Comparison of ENCODE assay signal across 18 cellular contexts in genomic region chr17:49910858-49911204, GRCh38. TPM values are rescaled to one million over a fixed set of nuclear protein-coding genes. Genes with fewer than 3 reads are reported as not detected.
DNase-seq lines count a peak whose midpoint lies in the region; FAIRE-seq and TF ChIP-seq lines count a peak whose summit lies in the region.
"Had no signal": no experiment of that assay in that cellular context is flagged by ENCODE, and none has a peak within 500 bp of the region (broad histone marks: within the 10 kb centered on the region; RNA-seq: fewer than 3 reads in every experiment).

No MANE protein-coding gene starts in this region.

- no peak overlapping the region for H3K9ac ChIP-seq in parathyroid adenoma

- intact Hi-C loops in spleen (cut with DNase I; ENCODE audit: low total_unique reads): no loop called here

- DNase-seq in NCI-H510A treated with DMSO at 0.1 percent for 48 hours (lab: John Stamatoyannopoulos, UW) (peak; percentile 25), NCI-H510A (lab: John Stamatoyannopoulos, UW) (no peak), NCI-H69 (lab: John Stamatoyannopoulos, UW) (peak; percentile 69), hepatocyte (ENCODE audit: low spot score) (no peak), spleen (no peak), GM19239 (ENCODE audit: insufficient read length, low spot score) (no peak), DMS 273 (lab: John Stamatoyannopoulos, UW; ENCODE audit: unreplicated experiment) (no peak)
- DNase-seq: activated CD8-positive, alpha-beta memory T cell treated with anti-CD3 and anti-CD28 coated beads for 24 hours; activated gamma-delta T cell; GOT3; NCI-H1694 treated with DMSO at 0.1 percent for 48 hours; right cardiac atrium had no signal

- no peaks in the 10 kb centered on the region for H3K9me2 ChIP-seq in hepatocyte (replicated peaks; ENCODE audit: insufficient read depth)

- 48% methylated on average over 7 of the region's 7 CpGs for WGBS in hepatocyte (ENCODE audit: low lambda C conversion rate, missing lambda C conversion rate)
- WGBS in spleen, 5 donors: 49 to 57% (median 54%) methylated on average over 7 of the region's 7 CpGs

- H3K79me2 ChIP-seq in hepatocyte (no peaks in the 10 kb centered on the region), parathyroid adenoma (no peaks in the 10 kb centered on the region)

- H4K20me1 ChIP-seq in hepatocyte (ENCODE audit: insufficient read depth, poor library complexity, severe bottlenecking): no peaks in the 10 kb centered on the region

- H3K4me2 ChIP-seq in hepatocyte: peak overlapping the region; percentile 97
- H3K4me2 ChIP-seq in parathyroid adenoma (ENCODE audit: low read length): no peak overlapping the region

- H3K27me3 ChIP-seq in hepatocyte: peaks cover 76% of the 10 kb centered on the region
- peaks cover 6% of the 10 kb centered on the region for H3K27me3 ChIP-seq in parathyroid adenoma (ENCODE audit: control insufficient read depth, insufficient read depth, low read length)
- H3K27me3 ChIP-seq in spleen (replicated peaks in 1 of 7): peaks cover 4 to 96% (median 48%) of the 10 kb centered on the region in 7 donors

- TF ChIP-seq POLR2A in spleen (IDR thresholded peaks at IDR 0.05): no peak

- H3K27ac ChIP-seq in hepatocyte (no peak overlapping the region), parathyroid adenoma (no peak overlapping the region), spleen (no peak overlapping the region)
- H3K27ac ChIP-seq: esophagus muscularis mucosa, thoracic aorta, VCaP had no signal

- no peaks in the 10 kb centered on the region for H3K9me3 ChIP-seq in hepatocyte (ENCODE audit: low read depth)
- no peaks in the 10 kb centered on the region for H3K9me3 ChIP-seq in parathyroid adenoma (ENCODE audit: control insufficient read depth, low read length)
- H3K9me3 ChIP-seq in spleen: no peaks in the 10 kb centered on the region
- H3K9me3 ChIP-seq: esophagus muscularis mucosa, thoracic aorta had no signal

- H3K36me3 ChIP-seq in hepatocyte (replicated peaks; ENCODE audit: insufficient read depth, low read depth): no peaks in the 10 kb centered on the region
- no peaks in the 10 kb centered on the region for H3K36me3 ChIP-seq in parathyroid adenoma (ENCODE audit: control insufficient read depth, insufficient read depth, low read length)
- H3K36me3 ChIP-seq in spleen: no peaks in the 10 kb centered on the region
- H3K36me3 ChIP-seq: esophagus muscularis mucosa, thoracic aorta had no signal

- no peak for TF ChIP-seq CTCF in hepatocyte (IDR thresholded peaks at IDR 0.05; ENCODE audit: poor library complexity)
- TF ChIP-seq CTCF in parathyroid adenoma (IDR thresholded peaks at IDR 0.05): no peak
- no peak for TF ChIP-seq CTCF in spleen (IDR thresholded peaks at IDR 0.05 in 8 of 11, conservative IDR thresholded peaks at IDR 0.05 in 3 of 11)

- no peak overlapping the region for H2AFZ ChIP-seq in hepatocyte
- peak overlapping the region; percentile 25 for H2AFZ ChIP-seq in parathyroid adenoma

- no peak for FAIRE-seq in GM19239 (lab: Jason Lieb, UNC)

- H3K4me1 ChIP-seq in hepatocyte (ENCODE audit: insufficient read depth) (no peaks in the 10 kb centered on the region), parathyroid adenoma (peaks cover 5% of the 10 kb centered on the region), spleen (peaks cover 0 to 11% (median 8%) of the 10 kb centered on the region in 6 donors)

- H3K4me3 ChIP-seq in hepatocyte (no peak overlapping the region), parathyroid adenoma (ENCODE audit: low read depth, low read length) (no peak overlapping the region), spleen (peak overlapping the region in 1 of 8 donors; percentile 46)

RNA-seq across cellular contexts. Expression of gene DLX4, which starts 58.2 kb away (rescaled TPM):
- total RNA-seq in hepatocyte (0.17 and 0.32 TPM in 2 replicates), spleen (1 to 10 TPM in 1 of 7 donors, under 1 TPM in 4, not detected in 2; 0.23 to 1.1 (median 0.57) TPM)
- polyA plus RNA-seq in hepatocyte (1.4 and 3.7 TPM in 2 replicates), spleen (under 1 TPM; 0.09 to 0.29 (median 0.22) TPM)
- total RNA-seq: dermis microvascular lymphatic vessel endothelial cell, esophagus muscularis mucosa, liver, thoracic aorta had no signal
- polyA plus RNA-seq: liver had no signal

Comparison
In these comparisons a context has a peak if more than half of its experiments do, and no peak if none do; other contexts are left out.
1. DNase-seq: peak in NCI-H510A treated with DMSO at 0.1 percent for 48 hours (single experiment) and NCI-H69 (single experiment); none in NCI-H510A (single experiment), hepatocyte (single experiment), spleen (single experiment), GM19239 (single experiment) and DMS 273 (single experiment).